ENCODE assay signal across 8 cellular contexts in the genomic region with DNA sequence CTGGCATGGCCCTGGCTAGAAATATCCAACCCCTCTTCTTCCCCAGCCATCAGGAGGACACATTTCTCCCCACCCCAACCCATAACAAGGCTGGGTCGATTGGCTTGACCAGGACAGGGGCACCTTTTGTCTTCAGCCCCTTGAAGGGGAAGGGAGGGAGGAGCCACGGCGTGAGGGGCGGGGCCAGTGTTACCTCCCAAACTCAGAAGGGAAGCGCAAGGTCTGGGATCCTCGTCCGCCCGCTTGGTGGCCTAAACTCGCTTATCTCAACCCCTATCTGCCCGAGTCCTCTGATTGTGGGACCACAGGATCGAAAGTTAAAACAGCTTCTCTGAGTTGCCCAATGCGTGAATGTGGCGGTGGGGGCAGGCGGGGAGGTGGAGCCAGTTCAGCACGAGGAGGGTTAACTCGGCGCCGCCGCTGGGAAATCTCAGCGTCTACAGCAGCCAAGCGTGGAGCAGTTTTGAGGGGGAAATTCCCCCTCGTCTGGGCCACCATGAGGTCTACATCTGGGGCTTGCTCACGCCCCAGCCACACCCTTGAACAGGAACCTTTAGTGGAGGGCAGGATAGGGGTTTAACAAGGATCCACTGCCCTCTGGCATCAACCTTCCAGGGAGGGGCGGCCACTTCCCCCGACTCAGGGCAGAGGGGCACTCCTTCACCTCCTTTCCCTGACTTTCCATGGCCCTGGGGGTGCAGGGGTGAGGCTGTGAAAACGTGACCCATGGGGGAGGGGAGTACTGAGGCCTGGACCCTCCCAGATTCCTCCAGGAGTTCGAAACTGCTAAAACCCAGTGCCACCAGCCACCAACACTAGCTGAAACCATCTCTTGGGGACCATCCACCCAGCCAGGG.
DNase-seq lines count a peak whose midpoint lies in the region; ATAC-seq lines count a peak whose summit lies in the region.

No MANE protein-coding gene starts in this region.

- ATAC-seq in HG03280 (IDR thresholded peaks at IDR 0.05; ENCODE audit: unreplicated experiment): peak; percentile 35

- H3K4me1 ChIP-seq in iPS-15b (ENCODE audit: control insufficient read depth, insufficient read depth, low read length): peaks cover 14% of the 10 kb centered on the region

- peak overlapping the region; percentile 91 for H3K27ac ChIP-seq in angular gyrus (ENCODE audit: low read depth, low read length)

- H3K36me3 ChIP-seq in iPS-15b (ENCODE audit: control insufficient read depth, insufficient read depth, low read length): peaks cover 12% of the 10 kb centered on the region

- no peaks in the 10 kb centered on the region for H3K9me3 ChIP-seq in iPS-15b (ENCODE audit: control insufficient read depth, insufficient read depth, low read length)

- DNase-seq in NCI-H1417 (lab: John Stamatoyannopoulos, UW) (peak; percentile 27 to 49 (median 41)), NCI-H1417 treated with DMSO at 0.1 percent for 48 hours (lab: John Stamatoyannopoulos, UW) (no peak), T follicular helper cell (ENCODE audit: low read depth) (peak; percentile 58), NCI-H446 (lab: John Stamatoyannopoulos, UW) (no peak)
- peak; percentile 74 for DNase-seq in stimulated activated CD4-positive, alpha-beta T cell treated with anti-CD3 and anti-CD28 coated beads, Interleukin-12 subunit alpha, Interleukin-12 subunit beta, amount 100 ng/mL, for 4 hours

- peak overlapping the region; percentile 82 for H3K4me3 ChIP-seq in iPS-15b (ENCODE audit: low read depth, low read length)

- no peaks in the 10 kb centered on the region for H3K27me3 ChIP-seq in iPS-15b (ENCODE audit: control insufficient read depth, insufficient read depth, low read length)

- H3K9ac ChIP-seq in iPS-15b (ENCODE audit: low read depth, low read length): peak overlapping the region; percentile 95

Comparison
In these comparisons a context has a peak if more than half of its experiments do, and no peak if none do; other contexts are left out.
1. DNase-seq: peak in NCI-H1417 (3 of 3), T follicular helper cell (single experiment) and stimulated activated CD4-positive, alpha-beta T cell treated with anti-CD3 and anti-CD28 coated beads, Interleukin-12 subunit alpha, Interleukin-12 subunit beta, amount 100 ng/mL, for 4 hours (single experiment); none in NCI-H1417 treated with DMSO at 0.1 percent for 48 hours (single experiment) and NCI-H446 (0 of 2).